8 cellular contexts compared by ENCODE assay signal in the genomic region with DNA sequence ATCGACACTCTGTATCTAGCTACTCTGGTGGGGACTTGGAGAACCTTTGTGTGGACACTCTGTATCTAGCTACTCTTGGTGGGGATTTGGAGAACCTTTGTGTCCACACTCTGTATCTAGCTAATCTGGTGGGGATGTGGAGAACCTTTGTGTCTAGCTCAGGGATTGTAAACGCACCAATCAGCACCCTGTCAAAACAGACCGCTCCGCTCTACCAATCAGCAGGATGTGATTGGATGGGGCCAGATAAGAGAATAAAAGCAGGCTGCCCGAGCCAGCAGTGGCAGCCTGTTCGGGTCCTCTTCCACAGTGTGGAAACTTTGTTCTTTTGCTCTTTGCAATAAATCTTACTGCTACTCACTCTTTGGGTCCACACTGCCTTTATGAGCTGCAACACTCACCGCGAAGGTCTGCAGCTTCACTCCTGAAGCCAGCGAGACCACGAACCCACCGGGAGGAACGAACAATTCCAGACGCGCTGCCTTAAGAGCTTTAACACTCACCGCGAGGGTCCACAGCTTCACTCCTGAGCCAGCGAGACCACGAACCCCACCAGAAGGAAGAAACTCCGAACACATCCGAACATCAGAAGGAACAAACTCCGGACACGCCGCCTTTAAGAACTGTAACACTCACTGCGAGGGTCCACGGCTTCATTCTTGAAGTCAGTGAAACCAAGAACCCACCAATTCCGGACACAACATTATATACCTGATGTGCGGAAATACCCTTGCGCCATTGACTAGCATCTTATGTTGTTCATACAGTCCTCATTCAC. TPM values are rescaled to one million over a fixed set of nuclear protein-coding genes. Genes with fewer than 3 reads are reported as not detected.
DNase-seq lines count a peak whose midpoint lies in the region; ATAC-seq and TF ChIP-seq lines count a peak whose summit lies in the region.
"Not testable (repeated sequence)": the region's sequence is repeated elsewhere in the genome, so short reads cannot be mapped to it uniquely, and the experiment has no call there.

No MANE protein-coding gene starts in this region.

- ATAC-seq in T-helper 17 cell; memory B cell (ENCODE audit: low read depth); gastrocnemius medialis: not testable (repeated sequence)

- H3K27me3 Mint-ChIP-seq in CD14-positive monocyte (ENCODE audit: low read depth in 3 of 3); T-helper 17 cell; activated naive CD8-positive, alpha-beta T cell treated with anti-CD3 and anti-CD28 coated beads for 36 hours; endodermal cell (ENCODE audit: insufficient read depth); memory B cell: not testable (repeated sequence)

- not testable (repeated sequence) for H3K27ac ChIP-seq in endodermal cell (ENCODE audit: low read depth, low read length)
- peak overlapping the region; percentile 77 to 90 (median 84) for H3K27ac ChIP-seq in gastrocnemius medialis
- H3K27ac ChIP-seq in thymus (ENCODE audit: low read depth), result peak overlapping the region; percentile 100

- not testable (repeated sequence) for H3K9ac ChIP-seq in endodermal cell (ENCODE audit: extremely low read depth, low read length, poor library complexity, severe bottlenecking)

- H3K36me3 Mint-ChIP-seq in CD14-positive monocyte (peaks cover 41 to 62% of the 10 kb centered on the region in 2 donors), T-helper 17 cell (ENCODE audit: low read depth) (peaks cover 13% of the 10 kb centered on the region), endodermal cell (ENCODE audit: low read depth) (peaks cover 28% of the 10 kb centered on the region), memory B cell (peaks cover 29% of the 10 kb centered on the region)
- H3K36me3 Mint-ChIP-seq in activated naive CD8-positive, alpha-beta T cell treated with anti-CD3 and anti-CD28 coated beads for 36 hours, result peaks cover 58% of the 10 kb centered on the region

- in situ Hi-C loops in gastrocnemius medialis (cut with MboI; ENCODE audit: low sequenced_read_pairs in 4 of 4), result not testable (repeated sequence)

- WGBS in endodermal cell (ENCODE audit: insufficient coverage in 1 of 2, insufficient read length in 1 of 2), 2 experiments, result 91 to 97% methylated on average over 13 to 24 of the region's 28 CpGs
- WGBS in thymus, result 73% methylated on average over 28 of the region's 28 CpGs

- intact Hi-C loops in CD14-positive monocyte (cut with micrococcal nuclease); gastrocnemius medialis (cut with DNase I; ENCODE audit: low total_unique reads): not testable (repeated sequence)

- not testable (repeated sequence) for H3K9me3 ChIP-seq in T-helper 17 cell (ENCODE audit: control insufficient read depth, low read length, poor library complexity, severe bottlenecking); gastrocnemius medialis; thymus (ENCODE audit: control insufficient read depth)
- H3K9me3 ChIP-seq in endodermal cell (ENCODE audit: control insufficient read depth, low read length), result peaks cover 19% of the 10 kb centered on the region

- H3K4me1 Mint-ChIP-seq in CD14-positive monocyte (peaks cover 93% of the 10 kb centered on the region), T-helper 17 cell (peaks cover 64% of the 10 kb centered on the region), endodermal cell (peaks cover 63% of the 10 kb centered on the region), memory B cell (peaks cover 66% of the 10 kb centered on the region)
- H3K4me1 Mint-ChIP-seq in activated naive CD8-positive, alpha-beta T cell treated with anti-CD3 and anti-CD28 coated beads for 36 hours, result peaks cover 90% of the 10 kb centered on the region

- not testable (repeated sequence) for H3K9me3 Mint-ChIP-seq in CD14-positive monocyte; activated naive CD8-positive, alpha-beta T cell treated with anti-CD3 and anti-CD28 coated beads for 36 hours; memory B cell
- H3K9me3 Mint-ChIP-seq in endodermal cell, result peaks cover 22% of the 10 kb centered on the region

- H3K4me3 ChIP-seq in endodermal cell (ENCODE audit: low read length) (peak overlapping the region; percentile 63), thymus (ENCODE audit: low read length) (peak overlapping the region; percentile 36)
- not testable (repeated sequence) for H3K4me3 ChIP-seq in gastrocnemius medialis

- not testable (repeated sequence) for TF ChIP-seq CTCF in CD14-positive monocyte (IDR thresholded peaks at IDR 0.05); endodermal cell (conservative IDR thresholded peaks at IDR 0.05); gastrocnemius medialis (IDR thresholded peaks at IDR 0.05 in 4 of 5, conservative IDR thresholded peaks at IDR 0.05 in 1 of 5)

- peaks cover 11% of the 10 kb centered on the region for H3K36me3 ChIP-seq in endodermal cell (ENCODE audit: control insufficient read depth, insufficient read depth, low read length)
- H3K36me3 ChIP-seq in gastrocnemius medialis, result not testable (repeated sequence)
- peaks cover 11% of the 10 kb centered on the region for H3K36me3 ChIP-seq in thymus (ENCODE audit: control insufficient read depth, insufficient read depth)

- not testable (repeated sequence) for H3K27me3 ChIP-seq in endodermal cell (ENCODE audit: control insufficient read depth, insufficient read depth, low read length, poor library complexity, severe bottlenecking); gastrocnemius medialis; thymus (ENCODE audit: control insufficient read depth, insufficient read depth)

- DNase-seq in CD14-positive monocyte (ENCODE audit: low spot score); T-helper 17 cell; endodermal cell; memory B cell (ENCODE audit: low spot score in 2 of 2); gastrocnemius medialis: not testable (repeated sequence)
- peak; percentile 42 for DNase-seq in activated T-cell treated with anti-CD3 and anti-CD28 coated beads, Interleukin-2, amount 50 U/mL, for 1 hour
- peak; percentile 47 for DNase-seq in activated naive CD8-positive, alpha-beta T cell treated with anti-CD3 and anti-CD28 coated beads for 36 hours

- H3K27ac Mint-ChIP-seq in CD14-positive monocyte (peak overlapping the region; percentile 60 to 97 (median 93)), T-helper 17 cell (peak overlapping the region; percentile 99), endodermal cell (peak overlapping the region; percentile 20), memory B cell (peak overlapping the region; percentile 100)
- peak overlapping the region; percentile 96 for H3K27ac Mint-ChIP-seq in activated naive CD8-positive, alpha-beta T cell treated with anti-CD3 and anti-CD28 coated beads for 36 hours

- H3K4me3 Mint-ChIP-seq in CD14-positive monocyte (peak overlapping the region; percentile 31 to 41), T-helper 17 cell (peak overlapping the region; percentile 90), memory B cell (peak overlapping the region; percentile 81)
- H3K4me3 Mint-ChIP-seq in activated naive CD8-positive, alpha-beta T cell treated with anti-CD3 and anti-CD28 coated beads for 36 hours, result peak overlapping the region; percentile 89
- not testable (repeated sequence) for H3K4me3 Mint-ChIP-seq in endodermal cell

- H3K4me1 ChIP-seq in endodermal cell (ENCODE audit: control insufficient read depth, insufficient read depth, low read length) (peaks cover 25% of the 10 kb centered on the region), gastrocnemius medialis (peaks cover 41 to 57% of the 10 kb centered on the region in 2 donors), thymus (ENCODE audit: control insufficient read depth, insufficient read depth, low read length) (peaks cover 71% of the 10 kb centered on the region)

- not testable (repeated sequence) for TF ChIP-seq POLR2A in gastrocnemius medialis (IDR thresholded peaks at IDR 0.05)

RNA-seq across cellular contexts. Expression of gene SMAP2, which starts 15.1 kb away (rescaled TPM):
- polyA plus RNA-seq in CD14-positive monocyte (100 to 1,000 TPM; 359 to 382 TPM), thymus (251 TPM)
- total RNA-seq in T-helper 17 cell (100 to 1,000 TPM; 155 to 169 TPM), endodermal cell (10 to 100 TPM; 21.9 to 22.3 TPM), gastrocnemius medialis (100 to 1,000 TPM in 1 of 4 donors, 10 to 100 TPM in 3; 14.9 to 121 (median 47.5) TPM)
- total RNA-seq in activated naive CD8-positive, alpha-beta T cell treated with anti-CD3 and anti-CD28 coated beads for 36 hours, result 100 to 1,000 TPM; 160 to 162 TPM
- 18.0 TPM for polyA plus RNA-seq in endodermal cell (2013, experiment 1 of 2)
- 17.6 TPM for polyA plus RNA-seq in endodermal cell (2013, experiment 2 of 2)

Comparison
In these comparisons a context has a peak if more than half of its experiments do, and no peak if none do; other contexts are left out.
1. H3K27ac Mint-ChIP-seq: peak in every context shown above with its lines; median percentile 100 in memory B cell; 99 in T-helper 17 cell; 96 in activated naive CD8-positive, alpha-beta T cell treated with anti-CD3 and anti-CD28 coated beads for 36 hours; 93 in CD14-positive monocyte; 20 in endodermal cell.